28 cellular contexts compared by ENCODE assay signal in the genomic region with DNA sequence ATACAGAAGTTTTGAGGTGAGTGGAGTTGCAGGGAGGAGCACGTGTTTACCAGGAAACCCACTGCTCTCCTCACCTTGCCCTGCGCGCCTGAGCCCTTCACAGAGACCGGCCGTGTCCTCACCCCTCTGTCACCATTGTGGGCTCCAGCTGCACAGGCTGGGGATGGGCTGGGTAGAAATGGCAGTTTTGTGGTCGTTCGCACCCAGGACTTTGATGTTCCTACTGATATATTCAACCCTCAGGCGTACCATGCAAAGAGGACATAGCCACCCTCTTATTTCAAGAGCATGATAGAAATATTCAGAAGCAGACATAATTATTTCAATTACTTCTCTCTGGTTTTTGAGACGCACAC.
"Had no signal": no experiment of that assay in that cellular context is flagged by ENCODE, and none has a peak within 500 bp of the region (broad histone marks: within the 10 kb centered on the region; RNA-seq: fewer than 3 reads in every experiment).

No MANE protein-coding gene starts in this region.

- H3K4me3 ChIP-seq: body of pancreas, breast epithelium, PC-9 had no signal

- H3K36me3 ChIP-seq: breast epithelium had no signal

- H3K4me1 ChIP-seq: body of pancreas, breast epithelium had no signal

- H3K27ac ChIP-seq: body of pancreas, breast epithelium, PC-9, RWPE1 had no signal

- FAIRE-seq: astrocyte, RCC 7860, TTC549 had no signal

- H3K9me3 ChIP-seq: body of pancreas, breast epithelium had no signal

- ATAC-seq: activated CD8-positive, alpha-beta T cell treated with anti-CD3 and anti-CD28 coated beads, Interleukin-2, amount 10 ng/mL, durations not matched to agents 7 days and 5 days; body of pancreas; Right ventricle myocardium inferior had no signal

- DNase-seq: activated CD4-positive, alpha-beta T cell treated with anti-CD3 and anti-CD28 coated beads, Interleukin-2, amount 10 ng/mL, durations not matched to agents 24 days and 14 days; activated CD4-positive, alpha-beta T cell treated with anti-CD3 and anti-CD28 coated beads, Interleukin-2, amount 50 U/mL, for 48 hours; activated CD8-positive, alpha-beta T cell treated with anti-CD3 and anti-CD28 coated beads, Interleukin-2, amount 10 ng/mL, durations not matched to agents 7 days and 5 days; activated gamma-delta T cell; activated naive CD4-positive, alpha-beta T cell treated with Interleukin-2 at 50 U/mL for 16 hours; activated naive CD8-positive, alpha-beta T cell treated with anti-CD3 and anti-CD28 coated beads, Interleukin-2, amount 10 ng/mL, durations not matched to agents 7 days and 5 days; activated T-cell treated with anti-CD3 and anti-CD28 coated beads, Interleukin-2, amount 50 U/mL, for 24 hours; amygdala; body of pancreas; NCI-H1092 treated with DMSO at 0.1 percent for 48 hours; NCI-H1417; NCI-H146; NCI-H187; NCI-H2029 treated with DMSO at 0.1 percent for 48 hours; NCI-H2107; NCI-H2171; NCI-H510A; NCI-H526; NCI-H748 treated with DMSO at 0.1 percent for 48 hours; NK-92 treated with Interleukin-12 subunit alpha and Interleukin-12 subunit beta, amount 100 ng/mL, for 24 hours; PC-9; SIG-M5 had no signal

- H2AFZ ChIP-seq: PC-9 had no signal

- H3K27me3 ChIP-seq: body of pancreas, breast epithelium had no signal

- H3K4me2 ChIP-seq: PC-9 had no signal
